9 cellular contexts compared by ENCODE assay signal in genomic region chr17:59357929-59358328, GRCh38. TPM values are rescaled to one million over a fixed set of nuclear protein-coding genes. Genes with fewer than 3 reads are reported as not detected.
DNase-seq lines count a peak whose midpoint lies in the region; ATAC-seq and TF ChIP-seq lines count a peak whose summit lies in the region.
"Had no signal": no experiment of that assay in that cellular context is flagged by ENCODE, and none has a peak within 500 bp of the region (broad histone marks: within the 10 kb centered on the region; RNA-seq: fewer than 3 reads in every experiment).

No MANE protein-coding gene starts in this region.

- H3K36me3 Mint-ChIP-seq in activated CD4-positive, alpha-beta memory T cell treated with anti-CD3 and anti-CD28 coated beads, Interleukin-2, amount 10 ng/mL, durations not matched to agents 7 days and 5 days (ENCODE audit: low read depth): peaks cover 49% of the 10 kb centered on the region
- H3K36me3 Mint-ChIP-seq in WTC11: peaks cover 5% of the 10 kb centered on the region

- H3K4me1 ChIP-seq in left ventricle myocardium inferior (peaks cover 99% of the 10 kb centered on the region), stomach (peaks cover 48 to 98% (median 75%) of the 10 kb centered on the region in 4 donors)

- DNase-seq in activated CD4-positive, CD25-positive, alpha-beta regulatory T cell (lab: John Stamatoyannopoulos, UW): no peak
- DNase-seq in activated CD4-positive, alpha-beta memory T cell treated with anti-CD3 and anti-CD28 coated beads, Interleukin-2, amount 10 ng/mL, durations not matched to agents 7 days and 5 days: no peak
- DNase-seq in left ventricle myocardium inferior (no peak), stomach (no peak), WTC11 (ENCODE audit: low spot score) (no peak), DMS 273 treated with DMSO at 0.1 percent for 48 hours (lab: John Stamatoyannopoulos, UW) (no peak)

- WGBS in stomach, 5 donors: 96 to 100% (median 100%) methylated on average over 1 of the region's 1 CpG

- H3K36me3 ChIP-seq in left ventricle myocardium inferior: peaks cover 21% of the 10 kb centered on the region
- H3K36me3 ChIP-seq in stomach: peaks cover 0 to 49% (median 31%) of the 10 kb centered on the region in 4 donors

- TF ChIP-seq POLR2A in stomach (IDR thresholded peaks at IDR 0.05): no peak

- H3K27me3 ChIP-seq in left ventricle myocardium inferior (ENCODE audit: low read depth): no peaks in the 10 kb centered on the region
- H3K27me3 ChIP-seq in stomach: no peaks in the 10 kb centered on the region

- H3K4me3 Mint-ChIP-seq in activated CD4-positive, alpha-beta memory T cell treated with anti-CD3 and anti-CD28 coated beads, Interleukin-2, amount 10 ng/mL, durations not matched to agents 7 days and 5 days: no peak overlapping the region
- H3K4me3 Mint-ChIP-seq in WTC11: no peak overlapping the region

- H3K9me3 ChIP-seq in left ventricle myocardium inferior (replicated peaks) (no peaks in the 10 kb centered on the region), stomach (no peaks in the 10 kb centered on the region)

- CTCF ChIA-PET in activated CD4-positive, alpha-beta memory T cell treated with anti-CD3 and anti-CD28 coated beads, Interleukin-2, amount 10 ng/mL, durations not matched to agents 7 days and 5 days (lab: Charles Lee): interaction anchor here (1.6 kb wide), 1 partner anchor 9 kb away, joined by 4 read pairs; no protein-coding TSS in a partner anchor
- CTCF ChIA-PET in WTC11 (lab: Charles Lee): no interaction called here

- H3K27me3 Mint-ChIP-seq in activated CD4-positive, alpha-beta memory T cell treated with anti-CD3 and anti-CD28 coated beads, Interleukin-2, amount 10 ng/mL, durations not matched to agents 7 days and 5 days: no peaks in the 10 kb centered on the region
- no peaks in the 10 kb centered on the region for H3K27me3 Mint-ChIP-seq in WTC11 (ENCODE audit: low read depth)

- intact Hi-C loops in left ventricle myocardium inferior (cut with micrococcal nuclease) (no loop called here), stomach (cut with DNase I; ENCODE audit: low total_unique reads) (no loop called here)

- no peak for TF ChIP-seq EP300 in stomach (IDR thresholded peaks at IDR 0.05)

- peaks cover 73% of the 10 kb centered on the region for H3K4me1 Mint-ChIP-seq in activated CD4-positive, alpha-beta memory T cell treated with anti-CD3 and anti-CD28 coated beads, Interleukin-2, amount 10 ng/mL, durations not matched to agents 7 days and 5 days
- H3K4me1 Mint-ChIP-seq in WTC11: peaks cover 36% of the 10 kb centered on the region

- peak; percentile 34 to 49 for ATAC-seq in activated CD4-positive, CD25-positive, alpha-beta regulatory T cell treated with anti-CD3 and anti-CD28 coated beads, Interleukin-2, amount 50 U/mL, for 24 hours
- ATAC-seq in WTC11 (no peak), HG02970 (IDR thresholded peaks at IDR 0.05; ENCODE audit: low FRiP score, unreplicated experiment) (no peak)

- H3K9me3 Mint-ChIP-seq in activated CD4-positive, alpha-beta memory T cell treated with anti-CD3 and anti-CD28 coated beads, Interleukin-2, amount 10 ng/mL, durations not matched to agents 7 days and 5 days: peaks cover 6% of the 10 kb centered on the region
- peaks cover 8% of the 10 kb centered on the region; the same call in 1 of the 2 replicates for H3K9me3 Mint-ChIP-seq in WTC11

- POLR2A ChIA-PET in activated CD4-positive, alpha-beta memory T cell treated with anti-CD3 and anti-CD28 coated beads, Interleukin-2, amount 10 ng/mL, durations not matched to agents 7 days and 5 days (lab: Charles Lee): interaction anchor here (1.5 kb wide), 1 partner anchor 15 kb away, joined by 3 read pairs; no protein-coding TSS in a partner anchor
- POLR2A ChIA-PET in WTC11 (lab: Charles Lee): no interaction called here

- H3K27ac Mint-ChIP-seq in activated CD4-positive, alpha-beta memory T cell treated with anti-CD3 and anti-CD28 coated beads, Interleukin-2, amount 10 ng/mL, durations not matched to agents 7 days and 5 days: peak overlapping the region; percentile 24
- no peak overlapping the region for H3K27ac Mint-ChIP-seq in WTC11

- H3K27ac ChIP-seq in left ventricle myocardium inferior (replicated peaks) (peak overlapping the region; percentile 58), stomach (peak overlapping the region in 4 of 5 donors; percentile 12 to 63 (median 40))
- H3K27ac ChIP-seq: 22Rv1 had no signal

- TF ChIP-seq CTCF in left ventricle myocardium inferior (IDR thresholded peaks at IDR 0.05; ENCODE audit: borderline replicate concordance): no peak
- TF ChIP-seq CTCF in stomach (IDR thresholded peaks at IDR 0.05): no peak
- TF ChIP-seq CTCF in WTC11 (IDR thresholded peaks at IDR 0.05): no peak

- no peak overlapping the region for H3K4me3 ChIP-seq in left ventricle myocardium inferior
- no peak overlapping the region for H3K4me3 ChIP-seq in stomach

TF ChIP-seq in WTC11, 78 proteins besides CTCF, POLR2A, EP300 and RAD21:
- TF ChIP-seq NR2C2 (CRISPR knock-in tag; IDR thresholded peaks at IDR 0.05): no peak
- TF ChIP-seq ZNF138 (CRISPR knock-in tag; conservative IDR thresholded peaks at IDR 0.05): no peak
- TF ChIP-seq CBFB (CRISPR knock-in tag; IDR thresholded peaks at IDR 0.05; ENCODE audit: low read depth): no peak
- no peak for TF ChIP-seq FOXJ3 (CRISPR knock-in tag; IDR thresholded peaks at IDR 0.05; ENCODE audit: borderline replicate concordance)
- no peak for TF ChIP-seq PRRX2 (CRISPR knock-in tag; IDR thresholded peaks at IDR 0.05)
- no peak for TF ChIP-seq ATF6 (CRISPR knock-in tag; IDR thresholded peaks at IDR 0.05)
- TF ChIP-seq NR1H2 (CRISPR knock-in tag; IDR thresholded peaks at IDR 0.05): no peak
- TF ChIP-seq ZNF425 (CRISPR knock-in tag; conservative IDR thresholded peaks at IDR 0.05): no peak
- TF ChIP-seq TEAD4 (CRISPR knock-in tag; IDR thresholded peaks at IDR 0.05): no peak
- no peak for TF ChIP-seq SP1 (CRISPR knock-in tag; conservative IDR thresholded peaks at IDR 0.05)
- no peak for TF ChIP-seq ZNF232 (CRISPR knock-in tag; IDR thresholded peaks at IDR 0.05)
- no peak for TF ChIP-seq CREM (CRISPR knock-in tag; IDR thresholded peaks at IDR 0.05)
- TF ChIP-seq ZNF423 (CRISPR knock-in tag; IDR thresholded peaks at IDR 0.05): no peak
- TF ChIP-seq KAT7 (CRISPR knock-in tag; IDR thresholded peaks at IDR 0.05; ENCODE audit: borderline replicate concordance): no peak
- no peak for TF ChIP-seq ELF4 (CRISPR knock-in tag; IDR thresholded peaks at IDR 0.05; ENCODE audit: low read depth)
- TF ChIP-seq ETV6 (CRISPR knock-in tag; IDR thresholded peaks at IDR 0.05): no peak

RNA-seq across cellular contexts. Expression of gene YPEL2, which starts 26.5 kb away (rescaled TPM):
- total RNA-seq in activated CD4-positive, alpha-beta memory T cell treated with anti-CD3 and anti-CD28 coated beads, Interleukin-2, amount 10 ng/mL, durations not matched to agents 7 days and 5 days: 10 to 100 TPM; 17.1 to 18.4 TPM
- total RNA-seq in left ventricle myocardium inferior (36.3 TPM), stomach (10 to 100 TPM; 22.2 to 60.8 (median 37.8) TPM), WTC11 (2021) (2.2 to 3.1 TPM (median 2.5 TPM) in 3 replicates)
- polyA plus RNA-seq in stomach: 10 to 100 TPM in 1 of 3 donors, 1 to 10 TPM in 2; 4.4 to 10.4 (median 9.0) TPM

Comparison
In these comparisons a context has a peak if more than half of its experiments do, and no peak if none do; other contexts are left out.
1. ATAC-seq: peak in activated CD4-positive, CD25-positive, alpha-beta regulatory T cell treated with anti-CD3 and anti-CD28 coated beads, Interleukin-2, amount 50 U/mL, for 24 hours (2 of 2); none in WTC11 (single experiment) and HG02970 (single experiment).